8 cellular contexts compared by ENCODE assay signal in the genomic region with DNA sequence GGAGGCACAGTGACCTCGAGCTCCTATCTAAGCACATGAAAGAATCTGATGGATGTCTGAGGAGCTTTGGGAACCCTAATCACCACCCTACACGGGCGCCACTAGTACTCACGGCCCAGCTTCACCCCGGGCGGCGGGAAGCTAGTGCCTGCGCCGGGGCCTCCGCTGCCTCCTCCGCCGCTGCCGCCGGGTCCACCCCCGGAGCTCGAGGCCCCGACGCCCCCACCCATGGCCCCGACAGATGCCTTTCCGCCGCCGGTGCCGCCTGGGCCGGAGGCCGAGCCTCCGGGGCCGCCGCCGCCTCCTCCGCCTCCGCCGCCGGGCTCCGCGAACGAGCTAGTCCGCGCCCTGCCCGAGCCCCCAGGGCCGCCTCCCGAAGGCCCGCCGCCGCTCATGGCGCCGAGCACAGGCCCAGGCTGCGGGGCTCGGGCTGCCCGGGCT. TPM values are rescaled to one million over a fixed set of nuclear protein-coding genes. Genes with fewer than 3 reads are reported as not detected.
DNase-seq lines count a peak whose midpoint lies in the region; ATAC-seq and TF ChIP-seq lines count a peak whose summit lies in the region.

No MANE protein-coding gene starts in this region.

- no peaks in the 10 kb centered on the region for H3K9me3 ChIP-seq in BLaER1
- H3K9me3 ChIP-seq in WERI-Rb-1 (ENCODE audit: severe bottlenecking): no peaks in the 10 kb centered on the region

- ATAC-seq in GM21619 (IDR thresholded peaks at IDR 0.05; ENCODE audit: unreplicated experiment): peak; percentile 2

- peaks cover 57% of the 10 kb centered on the region for H3K4me1 ChIP-seq in BLaER1

- peak overlapping the region; percentile 96 for H3K4me3 ChIP-seq in BLaER1
- peak overlapping the region; percentile 91 for H3K4me3 ChIP-seq in WERI-Rb-1 (ENCODE audit: low read depth, low read length)
- H3K4me3 ChIP-seq in foreskin fibroblast (ENCODE audit: low read depth in 1 of 2, low read length in 2 of 2): peak overlapping the region; percentile 60 to 72

- H4K20me1 ChIP-seq in BLaER1: peaks cover 54% of the 10 kb centered on the region

- peaks cover 46% of the 10 kb centered on the region for H3K36me3 ChIP-seq in BLaER1
- peaks cover 30% of the 10 kb centered on the region for H3K36me3 ChIP-seq in WERI-Rb-1

- H3K27me3 ChIP-seq in BLaER1 (no peaks in the 10 kb centered on the region), WERI-Rb-1 (ENCODE audit: insufficient read depth, low read depth, severe bottlenecking) (no peaks in the 10 kb centered on the region)

- DNase-seq in WERI-Rb-1: peak; percentile 17
- DNase-seq in foreskin fibroblast: peak in 1 of 2 donors; percentile 39
- peak; percentile 13 for DNase-seq in retina
- DNase-seq in occipital lobe (lab: John Stamatoyannopoulos, UW): no peak
- no peak for DNase-seq in H4 (ENCODE audit: low spot score)
- no peak for DNase-seq in GM19240 (ENCODE audit: insufficient read length, low spot score)

- TF ChIP-seq CTCF in WERI-Rb-1 (IDR thresholded peaks at IDR 0.05; ENCODE audit: low read depth, low read length): no peak
- no peak for TF ChIP-seq CTCF in foreskin fibroblast (IDR thresholded peaks at IDR 0.05; ENCODE audit: low read depth, low read length)

- peak overlapping the region; percentile 99 for H3K4me2 ChIP-seq in BLaER1

- peak overlapping the region; percentile 99 for H3K9ac ChIP-seq in BLaER1

- H3K27ac ChIP-seq in BLaER1 (peak overlapping the region; percentile 94), WERI-Rb-1 (peak overlapping the region; percentile 86)

RNA-seq across cellular contexts. Expression of gene GSK3A, which starts 0.3 kb away (rescaled TPM):
- 19.7 TPM for total RNA-seq in occipital lobe
- total RNA-seq in H4 (2014; rRNA removed; shearing (Covaris generic)): 29.8 and 30.6 TPM in 2 replicates

RNA-seq across cellular contexts. Expression of gene ERF, which starts 12.8 kb away (rescaled TPM):
- 7.8 TPM for total RNA-seq in occipital lobe
- 27.1 and 31.1 TPM in 2 replicates for total RNA-seq in H4 (2014; rRNA removed; shearing (Covaris generic))

RNA-seq across cellular contexts. Expression of gene ZNF526, which starts 22.0 kb away (rescaled TPM):
- total RNA-seq in occipital lobe: 6.4 TPM
- total RNA-seq in H4 (2014; rRNA removed; shearing (Covaris generic)): 4.1 and 5.5 TPM in 2 replicates

RNA-seq across cellular contexts. Expression of gene DEDD2, which starts 24.6 kb away (rescaled TPM):
- 20.4 TPM for total RNA-seq in occipital lobe
- 10.4 and 14.8 TPM in 2 replicates for total RNA-seq in H4 (2014; rRNA removed; shearing (Covaris generic))

RNA-seq across cellular contexts. Expression of gene CIC, which starts 27.0 kb away (rescaled TPM):
- total RNA-seq in occipital lobe: 19.5 TPM
- 10.8 and 12.1 TPM in 2 replicates for total RNA-seq in H4 (2014; rRNA removed; shearing (Covaris generic))

Comparison
In these comparisons a context has a peak if more than half of its experiments do, and no peak if none do; other contexts are left out.
1. DNase-seq: peak in WERI-Rb-1 (single experiment) and retina (single experiment); none in occipital lobe (single experiment), H4 (single experiment) and GM19240 (single experiment).
2. Peak in every context shown above with its lines, with median percentiles within 50 percentile points of each other: H3K4me3 ChIP-seq.